Comparison of ENCODE assay signal across 14 cellular contexts in genomic region chr4:183747380-183747779, GRCh38.
DNase-seq lines count a peak whose midpoint lies in the region; ATAC-seq and TF ChIP-seq lines count a peak whose summit lies in the region.
"Had no signal": no experiment of that assay in that cellular context is flagged by ENCODE, and none has a peak within 500 bp of the region (broad histone marks: within the 10 kb centered on the region; RNA-seq: fewer than 3 reads in every experiment).

No MANE protein-coding gene starts in this region.

- POLR2A ChIA-PET in PC-3 (lab: Charles Lee; ENCODE audit: unreplicated experiment) = no interaction called here

- H3K27ac ChIP-seq in PC-3 (ENCODE audit: low read length) = peak overlapping the region; percentile 95
- H3K27ac ChIP-seq in thyroid gland = peak overlapping the region in 2 of 3 donors; percentile 65 to 69
- H3K27ac ChIP-seq: BLaER1 treated with 17β-estradiol and CSF1 and Interleukin-3, amounts not matched to agents 10 nM and 100 nM; GM23248 had no signal

- H2AFZ ChIP-seq in PC-3 (ENCODE audit: low read length) = no peak overlapping the region
- H2AFZ ChIP-seq: GM23248 had no signal

- H3K4me1 Mint-ChIP-seq in brain (peaks cover 25% of the 10 kb centered on the region), nephron (peaks cover 28% of the 10 kb centered on the region), progenitor cell of endocrine pancreas (ENCODE audit: low read depth) (peaks cover 4% of the 10 kb centered on the region)
- no peaks in the 10 kb centered on the region for H3K4me1 Mint-ChIP-seq in stimulated activated memory B cell treated with anti-CD40 and anti-IgM and Interleukin-4, amounts not matched to agents 10 μg/mL and 1 μg/mL and 100 μg/mL, for 72 hours

- peak overlapping the region; percentile 87 for H3K9ac ChIP-seq in PC-3 (ENCODE audit: low read length)
- H3K9ac ChIP-seq: BLaER1 treated with 17β-estradiol and CSF1 and Interleukin-3, amounts not matched to agents 10 nM and 100 nM; GM23248 had no signal

- H3K27me3 Mint-ChIP-seq in brain (no peaks in the 10 kb centered on the region), nephron (ENCODE audit: low read depth) (no peaks in the 10 kb centered on the region), progenitor cell of endocrine pancreas (no peaks in the 10 kb centered on the region)
- H3K27me3 Mint-ChIP-seq in stimulated activated memory B cell treated with anti-CD40 and anti-IgM and Interleukin-4, amounts not matched to agents 10 μg/mL and 1 μg/mL and 100 μg/mL, for 72 hours = peaks cover 39% of the 10 kb centered on the region

- CTCF ChIA-PET in PC-3 (lab: Charles Lee) = interaction anchor here (0.6 kb wide), 1 partner anchor 11 kb away, joined by 4 read pairs; no protein-coding TSS in a partner anchor

- WGBS in thyroid gland, 2 donors = 94 to 96% methylated on average over 2 of the region's 2 CpGs

- H3K4me3 ChIP-seq in PC-3 (ENCODE audit: low read length) (no peak overlapping the region; the same call in 1 of the 2 replicates), thyroid gland (replicated peaks in 1 of 3) (no peak overlapping the region)
- H3K4me3 ChIP-seq: BLaER1 treated with 17β-estradiol and CSF1 and Interleukin-3, amounts not matched to agents 10 nM and 100 nM; GM23248 had no signal

- H4K20me1 ChIP-seq in PC-3 (ENCODE audit: low read length) = no peaks in the 10 kb centered on the region
- H4K20me1 ChIP-seq: BLaER1 treated with 17β-estradiol and CSF1 and Interleukin-3, amounts not matched to agents 10 nM and 100 nM had no signal

- intact Hi-C loops in PC-3 (cut with micrococcal nuclease) = no loop called here
- intact Hi-C loops in thyroid gland (cut with DNase I) = no loop called here

- H3K9me3 Mint-ChIP-seq in brain (peaks cover 0 to 20% (median 14%) of the 10 kb centered on the region in 5 experiments), nephron (peaks cover 23% of the 10 kb centered on the region), progenitor cell of endocrine pancreas (ENCODE audit: low read depth) (peaks cover 16% of the 10 kb centered on the region)
- peaks cover 5% of the 10 kb centered on the region for H3K9me3 Mint-ChIP-seq in stimulated activated memory B cell treated with anti-CD40 and anti-IgM and Interleukin-4, amounts not matched to agents 10 μg/mL and 1 μg/mL and 100 μg/mL, for 72 hours
- H3K9me3 Mint-ChIP-seq: CD4-positive, alpha-beta T cell had no signal

- no peaks in the 10 kb centered on the region for H3K9me2 ChIP-seq in PC-3 (replicated peaks; ENCODE audit: low read length)

- BruUV-seq in PC-3 (replicated peaks; lab: Mats Ljungman, UMichigan) = TSS peak; percentile 30

- no peaks in the 10 kb centered on the region for H3K79me2 ChIP-seq in PC-3 (ENCODE audit: low read length)

- no peak for TF ChIP-seq POLR2A in thyroid gland (IDR thresholded peaks at IDR 0.05)

- peak overlapping the region in 3 of 5 experiments; percentile 77 to 91 (median 85) for H3K27ac Mint-ChIP-seq in brain
- peak overlapping the region; percentile 64 to 95 (median 87) for H3K27ac Mint-ChIP-seq in nephron
- no peak overlapping the region for H3K27ac Mint-ChIP-seq in progenitor cell of endocrine pancreas
- no peak overlapping the region for H3K27ac Mint-ChIP-seq in stimulated activated memory B cell treated with anti-CD40 and anti-IgM and Interleukin-4, amounts not matched to agents 10 μg/mL and 1 μg/mL and 100 μg/mL, for 72 hours
- H3K27ac Mint-ChIP-seq: CD4-positive, alpha-beta T cell had no signal

- no peaks in the 10 kb centered on the region for H3K36me3 Mint-ChIP-seq in brain
- H3K36me3 Mint-ChIP-seq in nephron (ENCODE audit: low read depth) = peaks cover 3% of the 10 kb centered on the region
- peaks cover 3% of the 10 kb centered on the region for H3K36me3 Mint-ChIP-seq in progenitor cell of endocrine pancreas (ENCODE audit: insufficient read depth)
- H3K36me3 Mint-ChIP-seq in stimulated activated memory B cell treated with anti-CD40 and anti-IgM and Interleukin-4, amounts not matched to agents 10 μg/mL and 1 μg/mL and 100 μg/mL, for 72 hours = no peaks in the 10 kb centered on the region

- H3F3A ChIP-seq in PC-3 (ENCODE audit: low read length, unreplicated experiment) = no peaks in the 10 kb centered on the region

- peak overlapping the region in 1 of 5 experiments; percentile 6 for H3K4me3 Mint-ChIP-seq in brain
- no peak overlapping the region for H3K4me3 Mint-ChIP-seq in nephron
- no peak overlapping the region for H3K4me3 Mint-ChIP-seq in progenitor cell of endocrine pancreas (ENCODE audit: low read depth)
- H3K4me3 Mint-ChIP-seq in stimulated activated memory B cell treated with anti-CD40 and anti-IgM and Interleukin-4, amounts not matched to agents 10 μg/mL and 1 μg/mL and 100 μg/mL, for 72 hours = no peak overlapping the region
- H3K4me3 Mint-ChIP-seq: CD4-positive, alpha-beta T cell had no signal

- H3K9me3 ChIP-seq in PC-3 (ENCODE audit: low read length) (no peaks in the 10 kb centered on the region), thyroid gland (no peaks in the 10 kb centered on the region)

- peaks cover 40% of the 10 kb centered on the region for H3K4me1 ChIP-seq in PC-3 (ENCODE audit: insufficient read depth, low read length)
- peaks cover 0 to 21% of the 10 kb centered on the region in 2 donors for H3K4me1 ChIP-seq in thyroid gland
- H3K4me1 ChIP-seq: BLaER1 treated with 17β-estradiol and CSF1 and Interleukin-3, amounts not matched to agents 10 nM and 100 nM had no signal

- TF ChIP-seq CTCF in PC-3 (conservative IDR thresholded peaks at IDR 0.05; ENCODE audit: low read depth, low read length) = no peak
- no peak for TF ChIP-seq CTCF in brain (conservative IDR thresholded peaks at IDR 0.05)
- TF ChIP-seq CTCF in nephron (IDR thresholded peaks at IDR 0.05; ENCODE audit: unreplicated experiment in 3 of 3) = no peak
- TF ChIP-seq CTCF in thyroid gland (IDR thresholded peaks at IDR 0.05) = no peak
- TF ChIP-seq CTCF in progenitor cell of endocrine pancreas (IDR thresholded peaks at IDR 0.05; ENCODE audit: unreplicated experiment) = no peak

- ATAC-seq in PC-3 = no peak
- no peak for ATAC-seq in stimulated activated memory B cell treated with anti-CD40 and anti-IgM and Interleukin-4, amounts not matched to agents 10 μg/mL and 1 μg/mL and 100 μg/mL, for 72 hours
- ATAC-seq: HCT116 had no signal

- H3K27me3 ChIP-seq in PC-3 (ENCODE audit: low read length) = no peaks in the 10 kb centered on the region
- H3K27me3 ChIP-seq in thyroid gland = no peaks in the 10 kb centered on the region
- H3K27me3 ChIP-seq: BLaER1 treated with 17β-estradiol and CSF1 and Interleukin-3, amounts not matched to agents 10 nM and 100 nM had no signal

- DNase-seq in PC-3 (no peak), thyroid gland (no peak), progenitor cell of endocrine pancreas (ENCODE audit: low spot score, unreplicated experiment) (no peak)
- DNase-seq in stimulated activated CD4-positive, alpha-beta T cell treated with anti-CD3 and anti-CD28 coated beads, Interleukin-2, amount 100 ng/mL, for 24 hours = no peak
- DNase-seq: 8988T; Calu3; CD4-positive, alpha-beta T cell; DMS 273 treated with DMSO at 0.1 percent for 48 hours had no signal

- H3K4me2 ChIP-seq in PC-3 (ENCODE audit: low read length) = peak overlapping the region; percentile 64
- H3K4me2 ChIP-seq: BLaER1 treated with 17β-estradiol and CSF1 and Interleukin-3, amounts not matched to agents 10 nM and 100 nM had no signal

- H3K36me3 ChIP-seq in PC-3 (ENCODE audit: low read depth, low read length) (no peaks in the 10 kb centered on the region), thyroid gland (no peaks in the 10 kb centered on the region)
- H3K36me3 ChIP-seq: BLaER1 treated with 17β-estradiol and CSF1 and Interleukin-3, amounts not matched to agents 10 nM and 100 nM had no signal

Comparison
In these comparisons a context has a peak if more than half of its experiments do, and no peak if none do; other contexts are left out.
1. H3K27ac Mint-ChIP-seq: peak in brain (3 of 5) and nephron (3 of 3); none in progenitor cell of endocrine pancreas (single experiment) and stimulated activated memory B cell treated with anti-CD40 and anti-IgM and Interleukin-4, amounts not matched to agents 10 μg/mL and 1 μg/mL and 100 μg/mL, for 72 hours (single experiment).